ENCODE assay signal across 1 cellular context in the genomic region with DNA sequence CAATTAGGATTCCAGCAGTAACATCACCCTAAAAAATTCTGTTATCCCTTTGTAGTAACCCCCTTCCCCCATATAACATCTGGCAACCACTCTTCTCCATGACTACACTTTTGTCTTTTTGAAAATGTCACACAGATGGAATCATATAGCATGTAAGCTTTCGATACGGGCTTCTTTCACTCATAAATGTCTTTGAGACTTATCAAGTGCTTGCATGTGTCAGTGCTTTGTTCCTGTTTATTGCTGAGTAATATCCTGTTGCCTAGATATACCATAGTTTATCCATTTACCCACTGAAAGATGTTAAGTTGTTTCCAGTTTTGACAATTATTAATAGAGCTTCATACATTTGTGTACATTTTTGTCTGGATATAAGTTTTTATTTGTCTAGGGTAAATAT.
TF ChIP-seq lines count a peak whose summit lies in the region.

No MANE protein-coding gene starts in this region.

TF ChIP-seq in K562, 482 proteins besides CTCF, POLR2A, EP300 and RAD21 (continued from another document and continues in another):
- TF ChIP-seq, protein P1, sequence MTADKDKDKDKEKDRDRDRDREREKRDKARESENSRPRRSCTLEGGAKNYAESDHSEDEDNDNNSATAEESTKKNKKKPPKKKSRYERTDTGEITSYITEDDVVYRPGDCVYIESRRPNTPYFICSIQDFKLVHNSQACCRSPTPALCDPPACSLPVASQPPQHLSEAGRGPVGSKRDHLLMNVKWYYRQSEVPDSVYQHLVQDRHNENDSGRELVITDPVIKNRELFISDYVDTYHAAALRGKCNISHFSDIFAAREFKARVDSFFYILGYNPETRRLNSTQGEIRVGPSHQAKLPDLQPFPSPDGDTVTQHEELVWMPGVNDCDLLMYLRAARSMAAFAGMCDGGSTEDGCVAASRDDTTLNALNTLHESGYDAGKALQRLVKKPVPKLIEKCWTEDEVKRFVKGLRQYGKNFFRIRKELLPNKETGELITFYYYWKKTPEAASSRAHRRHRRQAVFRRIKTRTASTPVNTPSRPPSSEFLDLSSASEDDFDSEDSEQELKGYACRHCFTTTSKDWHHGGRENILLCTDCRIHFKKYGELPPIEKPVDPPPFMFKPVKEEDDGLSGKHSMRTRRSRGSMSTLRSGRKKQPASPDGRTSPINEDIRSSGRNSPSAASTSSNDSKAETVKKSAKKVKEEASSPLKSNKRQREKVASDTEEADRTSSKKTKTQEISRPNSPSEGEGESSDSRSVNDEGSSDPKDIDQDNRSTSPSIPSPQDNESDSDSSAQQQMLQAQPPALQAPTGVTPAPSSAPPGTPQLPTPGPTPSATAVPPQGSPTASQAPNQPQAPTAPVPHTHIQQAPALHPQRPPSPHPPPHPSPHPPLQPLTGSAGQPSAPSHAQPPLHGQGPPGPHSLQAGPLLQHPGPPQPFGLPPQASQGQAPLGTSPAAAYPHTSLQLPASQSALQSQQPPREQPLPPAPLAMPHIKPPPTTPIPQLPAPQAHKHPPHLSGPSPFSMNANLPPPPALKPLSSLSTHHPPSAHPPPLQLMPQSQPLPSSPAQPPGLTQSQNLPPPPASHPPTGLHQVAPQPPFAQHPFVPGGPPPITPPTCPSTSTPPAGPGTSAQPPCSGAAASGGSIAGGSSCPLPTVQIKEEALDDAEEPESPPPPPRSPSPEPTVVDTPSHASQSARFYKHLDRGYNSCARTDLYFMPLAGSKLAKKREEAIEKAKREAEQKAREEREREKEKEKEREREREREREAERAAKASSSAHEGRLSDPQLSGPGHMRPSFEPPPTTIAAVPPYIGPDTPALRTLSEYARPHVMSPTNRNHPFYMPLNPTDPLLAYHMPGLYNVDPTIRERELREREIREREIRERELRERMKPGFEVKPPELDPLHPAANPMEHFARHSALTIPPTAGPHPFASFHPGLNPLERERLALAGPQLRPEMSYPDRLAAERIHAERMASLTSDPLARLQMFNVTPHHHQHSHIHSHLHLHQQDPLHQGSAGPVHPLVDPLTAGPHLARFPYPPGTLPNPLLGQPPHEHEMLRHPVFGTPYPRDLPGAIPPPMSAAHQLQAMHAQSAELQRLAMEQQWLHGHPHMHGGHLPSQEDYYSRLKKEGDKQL (CRISPR knock-in tag; IDR thresholded peaks at IDR 0.05; ENCODE audit: borderline replicate concordance) = no peak
- no peak for TF ChIP-seq SETDB1 (IDR thresholded peaks at IDR 0.05; ENCODE audit: low read length)
- TF ChIP-seq, protein P2, sequence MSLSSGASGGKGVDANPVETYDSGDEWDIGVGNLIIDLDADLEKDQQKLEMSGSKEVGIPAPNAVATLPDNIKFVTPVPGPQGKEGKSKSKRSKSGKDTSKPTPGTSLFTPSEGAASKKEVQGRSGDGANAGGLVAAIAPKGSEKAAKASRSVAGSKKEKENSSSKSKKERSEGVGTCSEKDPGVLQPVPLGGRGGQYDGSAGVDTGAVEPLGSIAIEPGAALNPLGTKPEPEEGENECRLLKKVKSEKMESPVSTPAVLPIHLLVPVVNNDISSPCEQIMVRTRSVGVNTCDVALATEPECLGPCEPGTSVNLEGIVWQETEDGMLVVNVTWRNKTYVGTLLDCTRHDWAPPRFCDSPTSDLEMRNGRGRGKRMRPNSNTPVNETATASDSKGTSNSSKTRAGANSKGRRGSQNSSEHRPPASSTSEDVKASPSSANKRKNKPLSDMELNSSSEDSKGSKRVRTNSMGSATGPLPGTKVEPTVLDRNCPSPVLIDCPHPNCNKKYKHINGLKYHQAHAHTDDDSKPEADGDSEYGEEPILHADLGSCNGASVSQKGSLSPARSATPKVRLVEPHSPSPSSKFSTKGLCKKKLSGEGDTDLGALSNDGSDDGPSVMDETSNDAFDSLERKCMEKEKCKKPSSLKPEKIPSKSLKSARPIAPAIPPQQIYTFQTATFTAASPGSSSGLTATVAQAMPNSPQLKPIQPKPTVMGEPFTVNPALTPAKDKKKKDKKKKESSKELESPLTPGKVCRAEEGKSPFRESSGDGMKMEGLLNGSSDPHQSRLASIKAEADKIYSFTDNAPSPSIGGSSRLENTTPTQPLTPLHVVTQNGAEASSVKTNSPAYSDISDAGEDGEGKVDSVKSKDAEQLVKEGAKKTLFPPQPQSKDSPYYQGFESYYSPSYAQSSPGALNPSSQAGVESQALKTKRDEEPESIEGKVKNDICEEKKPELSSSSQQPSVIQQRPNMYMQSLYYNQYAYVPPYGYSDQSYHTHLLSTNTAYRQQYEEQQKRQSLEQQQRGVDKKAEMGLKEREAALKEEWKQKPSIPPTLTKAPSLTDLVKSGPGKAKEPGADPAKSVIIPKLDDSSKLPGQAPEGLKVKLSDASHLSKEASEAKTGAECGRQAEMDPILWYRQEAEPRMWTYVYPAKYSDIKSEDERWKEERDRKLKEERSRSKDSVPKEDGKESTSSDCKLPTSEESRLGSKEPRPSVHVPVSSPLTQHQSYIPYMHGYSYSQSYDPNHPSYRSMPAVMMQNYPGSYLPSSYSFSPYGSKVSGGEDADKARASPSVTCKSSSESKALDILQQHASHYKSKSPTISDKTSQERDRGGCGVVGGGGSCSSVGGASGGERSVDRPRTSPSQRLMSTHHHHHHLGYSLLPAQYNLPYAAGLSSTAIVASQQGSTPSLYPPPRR (CRISPR knock-in tag; IDR thresholded peaks at IDR 0.05; ENCODE audit: borderline replicate concordance) = no peak
- TF ChIP-seq, protein P3, sequence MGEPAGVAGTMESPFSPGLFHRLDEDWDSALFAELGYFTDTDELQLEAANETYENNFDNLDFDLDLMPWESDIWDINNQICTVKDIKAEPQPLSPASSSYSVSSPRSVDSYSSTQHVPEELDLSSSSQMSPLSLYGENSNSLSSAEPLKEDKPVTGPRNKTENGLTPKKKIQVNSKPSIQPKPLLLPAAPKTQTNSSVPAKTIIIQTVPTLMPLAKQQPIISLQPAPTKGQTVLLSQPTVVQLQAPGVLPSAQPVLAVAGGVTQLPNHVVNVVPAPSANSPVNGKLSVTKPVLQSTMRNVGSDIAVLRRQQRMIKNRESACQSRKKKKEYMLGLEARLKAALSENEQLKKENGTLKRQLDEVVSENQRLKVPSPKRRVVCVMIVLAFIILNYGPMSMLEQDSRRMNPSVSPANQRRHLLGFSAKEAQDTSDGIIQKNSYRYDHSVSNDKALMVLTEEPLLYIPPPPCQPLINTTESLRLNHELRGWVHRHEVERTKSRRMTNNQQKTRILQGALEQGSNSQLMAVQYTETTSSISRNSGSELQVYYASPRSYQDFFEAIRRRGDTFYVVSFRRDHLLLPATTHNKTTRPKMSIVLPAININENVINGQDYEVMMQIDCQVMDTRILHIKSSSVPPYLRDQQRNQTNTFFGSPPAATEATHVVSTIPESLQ (CRISPR knock-in tag; IDR thresholded peaks at IDR 0.05) = no peak
- TF ChIP-seq ESRRB (CRISPR knock-in tag; IDR thresholded peaks at IDR 0.05; ENCODE audit: borderline replicate concordance) = no peak
- TF ChIP-seq, protein P4, sequence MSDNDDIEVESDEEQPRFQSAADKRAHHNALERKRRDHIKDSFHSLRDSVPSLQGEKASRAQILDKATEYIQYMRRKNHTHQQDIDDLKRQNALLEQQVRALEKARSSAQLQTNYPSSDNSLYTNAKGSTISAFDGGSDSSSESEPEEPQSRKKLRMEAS (CRISPR knock-in tag; IDR thresholded peaks at IDR 0.05) = no peak
- TF ChIP-seq ETV1 (tag; conservative IDR thresholded peaks at IDR 0.05; ENCODE audit: low read depth) = peak; percentile 85
- TF ChIP-seq BRCA1 (IDR thresholded peaks at IDR 0.05) = no peak
- TF ChIP-seq BRCA1 (CRISPR knock-in tag; IDR thresholded peaks at IDR 0.05) = no peak
- TF ChIP-seq, protein P5, sequence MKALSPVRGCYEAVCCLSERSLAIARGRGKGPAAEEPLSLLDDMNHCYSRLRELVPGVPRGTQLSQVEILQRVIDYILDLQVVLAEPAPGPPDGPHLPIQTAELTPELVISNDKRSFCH (CRISPR knock-in tag; IDR thresholded peaks at IDR 0.05) = no peak
- TF ChIP-seq, protein P5 (tag; IDR thresholded peaks at IDR 0.05) = peak; percentile 99
- TF ChIP-seq PTTG1 (tag; IDR thresholded peaks at IDR 0.05; ENCODE audit: low read depth) = no peak
- TF ChIP-seq, protein P6, sequence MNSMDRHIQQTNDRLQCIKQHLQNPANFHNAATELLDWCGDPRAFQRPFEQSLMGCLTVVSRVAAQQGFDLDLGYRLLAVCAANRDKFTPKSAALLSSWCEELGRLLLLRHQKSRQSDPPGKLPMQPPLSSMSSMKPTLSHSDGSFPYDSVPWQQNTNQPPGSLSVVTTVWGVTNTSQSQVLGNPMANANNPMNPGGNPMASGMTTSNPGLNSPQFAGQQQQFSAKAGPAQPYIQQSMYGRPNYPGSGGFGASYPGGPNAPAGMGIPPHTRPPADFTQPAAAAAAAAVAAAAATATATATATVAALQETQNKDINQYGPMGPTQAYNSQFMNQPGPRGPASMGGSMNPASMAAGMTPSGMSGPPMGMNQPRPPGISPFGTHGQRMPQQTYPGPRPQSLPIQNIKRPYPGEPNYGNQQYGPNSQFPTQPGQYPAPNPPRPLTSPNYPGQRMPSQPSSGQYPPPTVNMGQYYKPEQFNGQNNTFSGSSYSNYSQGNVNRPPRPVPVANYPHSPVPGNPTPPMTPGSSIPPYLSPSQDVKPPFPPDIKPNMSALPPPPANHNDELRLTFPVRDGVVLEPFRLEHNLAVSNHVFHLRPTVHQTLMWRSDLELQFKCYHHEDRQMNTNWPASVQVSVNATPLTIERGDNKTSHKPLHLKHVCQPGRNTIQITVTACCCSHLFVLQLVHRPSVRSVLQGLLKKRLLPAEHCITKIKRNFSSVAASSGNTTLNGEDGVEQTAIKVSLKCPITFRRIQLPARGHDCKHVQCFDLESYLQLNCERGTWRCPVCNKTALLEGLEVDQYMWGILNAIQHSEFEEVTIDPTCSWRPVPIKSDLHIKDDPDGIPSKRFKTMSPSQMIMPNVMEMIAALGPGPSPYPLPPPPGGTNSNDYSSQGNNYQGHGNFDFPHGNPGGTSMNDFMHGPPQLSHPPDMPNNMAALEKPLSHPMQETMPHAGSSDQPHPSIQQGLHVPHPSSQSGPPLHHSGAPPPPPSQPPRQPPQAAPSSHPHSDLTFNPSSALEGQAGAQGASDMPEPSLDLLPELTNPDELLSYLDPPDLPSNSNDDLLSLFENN (IDR thresholded peaks at IDR 0.05; ENCODE audit: low read depth in 2 of 2, low read length in 2 of 2) = no peak
- TF ChIP-seq, protein P7, sequence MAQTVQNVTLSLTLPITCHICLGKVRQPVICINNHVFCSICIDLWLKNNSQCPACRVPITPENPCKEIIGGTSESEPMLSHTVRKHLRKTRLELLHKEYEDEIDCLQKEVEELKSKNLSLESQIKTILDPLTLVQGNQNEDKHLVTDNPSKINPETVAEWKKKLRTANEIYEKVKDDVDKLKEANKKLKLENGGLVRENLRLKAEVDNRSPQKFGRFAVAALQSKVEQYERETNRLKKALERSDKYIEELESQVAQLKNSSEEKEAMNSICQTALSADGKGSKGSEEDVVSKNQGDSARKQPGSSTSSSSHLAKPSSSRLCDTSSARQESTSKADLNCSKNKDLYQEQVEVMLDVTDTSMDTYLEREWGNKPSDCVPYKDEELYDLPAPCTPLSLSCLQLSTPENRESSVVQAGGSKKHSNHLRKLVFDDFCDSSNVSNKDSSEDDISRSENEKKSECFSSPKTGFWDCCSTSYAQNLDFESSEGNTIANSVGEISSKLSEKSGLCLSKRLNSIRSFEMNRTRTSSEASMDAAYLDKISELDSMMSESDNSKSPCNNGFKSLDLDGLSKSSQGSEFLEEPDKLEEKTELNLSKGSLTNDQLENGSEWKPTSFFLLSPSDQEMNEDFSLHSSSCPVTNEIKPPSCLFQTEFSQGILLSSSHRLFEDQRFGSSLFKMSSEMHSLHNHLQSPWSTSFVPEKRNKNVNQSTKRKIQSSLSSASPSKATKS (CRISPR knock-in tag; IDR thresholded peaks at IDR 0.05) = no peak
- peak; percentile 61; the same call in 1 of the 2 replicates for TF ChIP-seq MYNN (IDR thresholded peaks at IDR 0.05)
- no peak for TF ChIP-seq MYNN (CRISPR knock-in tag; IDR thresholded peaks at IDR 0.05)
- no peak for TF ChIP-seq ATF7 (IDR thresholded peaks at IDR 0.05)
- no peak for TF ChIP-seq TEAD2 (tag; IDR thresholded peaks at IDR 0.05)
- TF ChIP-seq, protein P8, sequence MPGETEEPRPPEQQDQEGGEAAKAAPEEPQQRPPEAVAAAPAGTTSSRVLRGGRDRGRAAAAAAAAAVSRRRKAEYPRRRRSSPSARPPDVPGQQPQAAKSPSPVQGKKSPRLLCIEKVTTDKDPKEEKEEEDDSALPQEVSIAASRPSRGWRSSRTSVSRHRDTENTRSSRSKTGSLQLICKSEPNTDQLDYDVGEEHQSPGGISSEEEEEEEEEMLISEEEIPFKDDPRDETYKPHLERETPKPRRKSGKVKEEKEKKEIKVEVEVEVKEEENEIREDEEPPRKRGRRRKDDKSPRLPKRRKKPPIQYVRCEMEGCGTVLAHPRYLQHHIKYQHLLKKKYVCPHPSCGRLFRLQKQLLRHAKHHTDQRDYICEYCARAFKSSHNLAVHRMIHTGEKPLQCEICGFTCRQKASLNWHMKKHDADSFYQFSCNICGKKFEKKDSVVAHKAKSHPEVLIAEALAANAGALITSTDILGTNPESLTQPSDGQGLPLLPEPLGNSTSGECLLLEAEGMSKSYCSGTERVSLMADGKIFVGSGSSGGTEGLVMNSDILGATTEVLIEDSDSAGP (CRISPR knock-in tag; IDR thresholded peaks at IDR 0.05) = no peak
- no peak for TF ChIP-seq MECOM (CRISPR knock-in tag; IDR thresholded peaks at IDR 0.05)
- 0 out of 2 replicates have a peak, but pooled peaks have one; percentile 46 for TF ChIP-seq ZNF175 (CRISPR knock-in tag; IDR thresholded peaks at IDR 0.05; ENCODE audit: low read depth)
- TF ChIP-seq RBM39 (optimal IDR thresholded peaks at IDR 0.05; ENCODE audit: low read depth, low read length) = no peak
- TF ChIP-seq, protein P9, sequence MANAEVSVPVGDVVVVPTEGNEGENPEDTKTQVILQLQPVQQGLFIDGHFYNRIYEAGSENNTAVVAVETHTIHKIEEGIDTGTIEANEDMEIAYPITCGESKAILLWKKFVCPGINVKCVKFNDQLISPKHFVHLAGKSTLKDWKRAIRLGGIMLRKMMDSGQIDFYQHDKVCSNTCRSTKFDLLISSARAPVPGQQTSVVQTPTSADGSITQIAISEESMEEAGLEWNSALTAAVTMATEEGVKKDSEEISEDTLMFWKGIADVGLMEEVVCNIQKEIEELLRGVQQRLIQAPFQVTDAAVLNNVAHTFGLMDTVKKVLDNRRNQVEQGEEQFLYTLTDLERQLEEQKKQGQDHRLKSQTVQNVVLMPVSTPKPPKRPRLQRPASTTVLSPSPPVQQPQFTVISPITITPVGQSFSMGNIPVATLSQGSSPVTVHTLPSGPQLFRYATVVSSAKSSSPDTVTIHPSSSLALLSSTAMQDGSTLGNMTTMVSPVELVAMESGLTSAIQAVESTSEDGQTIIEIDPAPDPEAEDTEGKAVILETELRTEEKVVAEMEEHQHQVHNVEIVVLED (CRISPR knock-in tag; IDR thresholded peaks at IDR 0.05) = no peak
- TF ChIP-seq, protein P10, sequence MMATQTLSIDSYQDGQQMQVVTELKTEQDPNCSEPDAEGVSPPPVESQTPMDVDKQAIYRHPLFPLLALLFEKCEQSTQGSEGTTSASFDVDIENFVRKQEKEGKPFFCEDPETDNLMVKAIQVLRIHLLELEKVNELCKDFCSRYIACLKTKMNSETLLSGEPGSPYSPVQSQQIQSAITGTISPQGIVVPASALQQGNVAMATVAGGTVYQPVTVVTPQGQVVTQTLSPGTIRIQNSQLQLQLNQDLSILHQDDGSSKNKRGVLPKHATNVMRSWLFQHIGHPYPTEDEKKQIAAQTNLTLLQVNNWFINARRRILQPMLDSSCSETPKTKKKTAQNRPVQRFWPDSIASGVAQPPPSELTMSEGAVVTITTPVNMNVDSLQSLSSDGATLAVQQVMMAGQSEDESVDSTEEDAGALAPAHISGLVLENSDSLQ (IDR thresholded peaks at IDR 0.05) = peak; percentile 76
- no peak for TF ChIP-seq NR1H2 (CRISPR knock-in tag; IDR thresholded peaks at IDR 0.05)
- TF ChIP-seq IFI16 (CRISPR knock-in tag; IDR thresholded peaks at IDR 0.05) = no peak
- 0 out of 2 replicates have a peak, but pooled peaks have one; percentile 41 for TF ChIP-seq FOXJ3 (CRISPR knock-in tag; IDR thresholded peaks at IDR 0.05)
- TF ChIP-seq HMGN3 (IDR thresholded peaks at IDR 0.05; ENCODE audit: borderline replicate concordance, extremely low read depth, insufficient read length, low read depth, low read length) = no peak
